In the genomic region with DNA sequence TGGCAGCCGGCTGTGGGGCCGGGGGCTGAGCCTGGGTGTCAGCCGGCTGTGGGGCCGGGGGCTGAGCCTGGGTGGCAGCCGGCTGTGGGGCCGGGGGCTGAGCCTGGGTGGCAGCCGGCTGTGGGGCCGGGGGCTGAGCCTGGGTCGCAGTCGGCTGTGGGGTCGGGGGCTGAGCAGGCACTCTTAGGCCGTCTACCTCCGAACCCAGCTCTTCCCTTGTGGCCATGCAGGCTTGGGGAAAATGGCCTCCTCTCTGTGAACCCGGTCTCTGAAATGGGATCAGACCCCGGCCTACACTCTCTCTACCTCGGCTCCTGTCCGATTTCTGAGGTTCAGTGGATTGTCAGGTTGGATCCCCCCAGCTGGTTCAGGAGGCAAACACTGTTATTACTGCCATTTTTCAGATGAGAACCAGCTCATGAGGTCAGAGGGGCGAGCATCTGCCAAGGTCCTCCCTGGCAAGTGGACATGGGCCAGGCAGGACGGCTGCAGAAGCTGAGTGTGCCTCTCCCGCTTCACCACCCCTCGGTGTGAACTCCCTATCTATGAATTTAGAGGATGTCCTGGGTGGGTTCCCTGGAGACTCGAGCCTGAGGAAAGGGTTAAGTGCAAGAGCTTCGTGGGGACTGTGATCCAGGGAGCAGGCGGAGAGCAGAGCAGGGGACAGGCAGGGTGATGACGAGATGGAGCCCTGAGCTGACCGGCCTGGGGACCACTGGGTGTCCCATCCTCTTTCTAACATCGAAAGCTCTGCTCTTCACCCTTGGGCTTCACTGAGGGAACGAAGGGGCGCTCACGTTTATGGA, we compare ENCODE assay signal across 22 cellular contexts. TPM values are rescaled to one million over a fixed set of nuclear protein-coding genes. Genes with fewer than 3 reads are reported as not detected.
A peak's percentile ranks its signal among the peaks of the same experiment; 100 is the strongest.
DNase-seq lines count a peak whose midpoint lies in the region; ATAC-seq, FAIRE-seq and TF ChIP-seq lines count a peak whose summit lies in the region.
"Had no signal": no experiment of that assay in that cellular context is flagged by ENCODE, and none has a peak within 500 bp of the region (broad histone marks: within the 10 kb centered on the region; RNA-seq: fewer than 3 reads in every experiment).

No MANE protein-coding gene starts in this region.

- peak; percentile 3 for DNase-seq in activated naive CD4-positive, alpha-beta T cell treated with anti-CD3 and anti-CD28 coated beads, Interleukin-2, amount 50 U/mL, for 16 hours
- no peak for DNase-seq in activated naive CD4-positive, alpha-beta T cell (lab: John Stamatoyannopoulos, UW)
- DNase-seq in WTC11 (ENCODE audit: low spot score) (peak; percentile 6), HepG2 (ENCODE audit: low spot score) (no peak), sciatic nerve (ENCODE audit: low spot score) (peak; percentile 39), ecto neural progenitor cell (ENCODE audit: low spot score) (no peak)
- no peak for DNase-seq in activated T-cell treated with anti-CD3 and anti-CD28 coated beads, Interleukin-2, amount 50 U/mL, for 4 hours
- DNase-seq: DND-41, GM23248, HCEC 1CT, KG1, NCI-H1417 treated with DMSO at 0.1 percent for 48 hours, NCI-H2029, NCI-H2171 treated with DMSO at 0.1 percent for 48 hours, NCI-H446 treated with DMSO at 0.1 percent for 48 hours, NCI-H748 treated with DMSO at 0.1 percent for 48 hours, OCI-M1 had no signal

- no peak for TF ChIP-seq POLR2A in HepG2 (IDR thresholded peaks at IDR 0.05; ENCODE audit: insufficient read depth in 1 of 2, low read depth in 2 of 2, low read length in 2 of 2)

- H3K27me3 Mint-ChIP-seq in WTC11 (ENCODE audit: low read depth), result peaks cover 4% of the 10 kb centered on the region; the same call in 1 of the 2 replicates
- H3K27me3 Mint-ChIP-seq in activated T-cell treated with anti-CD3 and anti-CD28 coated beads, Interleukin-2, amount 50 U/mL, for 4 hours (ENCODE audit: low read depth), result peaks cover 16% of the 10 kb centered on the region

- H3K27ac Mint-ChIP-seq in WTC11, result no peak overlapping the region

- CTCF ChIA-PET in WTC11 (lab: Charles Lee) (interaction anchor here (0.9 kb wide), 1 partner anchor 85 kb away, joined by 3 read pairs; no protein-coding TSS in a partner anchor), HepG2 (lab: Yijun Ruan, JAX; ENCODE audit: low intra/inter-chr PET ratio, low total read pairs) (no interaction called here)

- TF ChIP-seq EP300 in HepG2 (IDR thresholded peaks at IDR 0.05; ENCODE audit: low read depth in 2 of 2, low read length in 2 of 2) (no peak), HepG2 (CRISPR knock-in tag; IDR thresholded peaks at IDR 0.05; ENCODE audit: borderline replicate concordance) (no peak)

- POLR2A ChIA-PET in WTC11 (lab: Charles Lee), result no interaction called here
- POLR2A ChIA-PET in HepG2 (lab: Yijun Ruan, JAX), result no interaction called here

- H2AFZ ChIP-seq in HepG2 (ENCODE audit: low read length), result no peak overlapping the region
- H2AFZ ChIP-seq: GM23248 had no signal

- in situ Hi-C loops in HepG2 (cut with HindIII; ENCODE audit: extremely low pct_ligation_motif_present, low pct_unique_long_range_greater_than_20kb), result no loop called here

- TF ChIP-seq CTCF in WTC11 (IDR thresholded peaks at IDR 0.05) (no peak), HepG2 (CRISPR knock-in tag; IDR thresholded peaks at IDR 0.05) (no peak)

- no TSS peak for BruUV-seq in HepG2 (replicated peaks; lab: Mats Ljungman, UMichigan)

- no peaks in the 10 kb centered on the region for H4K20me1 ChIP-seq in HepG2 (ENCODE audit: insufficient read depth, low read length)
- H4K20me1 ChIP-seq: BLaER1 treated with 17β-estradiol and CSF1 and Interleukin-3, amounts not matched to agents 10 nM and 100 nM had no signal

- 18% methylated on average over 17 of the region's 30 CpGs for WGBS in HepG2 (ENCODE audit: low lambda C conversion rate)

- H3K27me3 ChIP-seq in HepG2 (ENCODE audit: control insufficient read depth in 1 of 2, insufficient read depth in 2 of 2, low read length in 2 of 2), result peaks cover 11 to 78% of the 10 kb centered on the region in 2 experiments; a peak in 4 of 5 replicates

- no peaks in the 10 kb centered on the region; the same call in 1 of the 2 replicates for H3K4me1 Mint-ChIP-seq in WTC11
- no peaks in the 10 kb centered on the region for H3K4me1 Mint-ChIP-seq in activated T-cell treated with anti-CD3 and anti-CD28 coated beads, Interleukin-2, amount 50 U/mL, for 4 hours (ENCODE audit: low read depth)

- no peak for TF ChIP-seq RAD21 in HepG2 (CRISPR knock-in tag; IDR thresholded peaks at IDR 0.05)

- H3K4me3 Mint-ChIP-seq in WTC11, result no peak overlapping the region
- no peak overlapping the region for H3K4me3 Mint-ChIP-seq in activated T-cell treated with anti-CD3 and anti-CD28 coated beads, Interleukin-2, amount 50 U/mL, for 4 hours

- H3K36me3 Mint-ChIP-seq in WTC11, result no peaks in the 10 kb centered on the region
- no peaks in the 10 kb centered on the region for H3K36me3 Mint-ChIP-seq in activated T-cell treated with anti-CD3 and anti-CD28 coated beads, Interleukin-2, amount 50 U/mL, for 4 hours (ENCODE audit: insufficient read depth)

- no peaks in the 10 kb centered on the region for H3K79me2 ChIP-seq in HepG2 (ENCODE audit: insufficient read depth, low read length)

- no peak overlapping the region for H3K9ac ChIP-seq in HepG2 (ENCODE audit: insufficient read depth, low read depth, low read length)
- H3K9ac ChIP-seq: BLaER1 treated with 17β-estradiol and CSF1 and Interleukin-3, amounts not matched to agents 10 nM and 100 nM; GM23248 had no signal

- no peak overlapping the region for H3K4me2 ChIP-seq in HepG2 (ENCODE audit: low read depth, low read length)
- H3K4me2 ChIP-seq: BLaER1 treated with 17β-estradiol and CSF1 and Interleukin-3, amounts not matched to agents 10 nM and 100 nM had no signal

- H3K4me3 ChIP-seq in HepG2 (replicated peaks in 1 of 3; ENCODE audit: insufficient read depth in 1 of 3, low read depth in 2 of 3, low read length in 3 of 3), result no peak overlapping the region
- H3K4me3 ChIP-seq: BLaER1 treated with 17β-estradiol and CSF1 and Interleukin-3, amounts not matched to agents 10 nM and 100 nM; GM12878; GM23248 had no signal

- peaks cover 15% of the 10 kb centered on the region; the same call in 1 of the 2 replicates for H3K4me1 ChIP-seq in HepG2 (ENCODE audit: insufficient read depth, low read length)

- ATAC-seq in WTC11 (no peak), HepG2 (no peak), sciatic nerve (no peak), HG03354 (IDR thresholded peaks at IDR 0.05; ENCODE audit: poor library complexity, severe bottlenecking, unreplicated experiment) (no peak)
- ATAC-seq in activated T-cell treated with anti-CD3 and anti-CD28 coated beads, Interleukin-2, amount 50 U/mL, for 4 hours, result no peak
- ATAC-seq: GM12878 had no signal

- no peaks in the 10 kb centered on the region for H3K36me3 ChIP-seq in HepG2 (replicated peaks in 1 of 2; ENCODE audit: control insufficient read depth in 1 of 2, insufficient read depth in 2 of 2, low read length in 2 of 2)
- H3K36me3 ChIP-seq: BLaER1 treated with 17β-estradiol and CSF1 and Interleukin-3, amounts not matched to agents 10 nM and 100 nM had no signal

- no peak for FAIRE-seq in HepG2 (lab: Jason Lieb, UNC)
- FAIRE-seq: A204.1, G401.6, GM12878 had no signal

- H3K9me3 ChIP-seq in HepG2 (ENCODE audit: low read length), result no peaks in the 10 kb centered on the region
- H3K9me3 ChIP-seq: BLaER1 treated with 17β-estradiol and CSF1 and Interleukin-3, amounts not matched to agents 10 nM and 100 nM had no signal

- intact Hi-C loops in HepG2 (cut with micrococcal nuclease; ENCODE audit: unreplicated experiment) (no loop called here), sciatic nerve (cut with DNase I) (no loop called here)

- no peak overlapping the region for H3K27ac ChIP-seq in HepG2 (ENCODE audit: extremely low read length, insufficient read depth, low read length)
- H3K27ac ChIP-seq: BLaER1 treated with 17β-estradiol and CSF1 and Interleukin-3, amounts not matched to agents 10 nM and 100 nM; GM23248 had no signal

- no peaks in the 10 kb centered on the region for H3K9me3 Mint-ChIP-seq in WTC11
- H3K9me3 Mint-ChIP-seq in activated T-cell treated with anti-CD3 and anti-CD28 coated beads, Interleukin-2, amount 50 U/mL, for 4 hours, result no peaks in the 10 kb centered on the region

TF ChIP-seq in WTC11, 78 proteins besides CTCF, POLR2A, EP300 and RAD21 (continues in another document):
- TF ChIP-seq SMAD4 (CRISPR knock-in tag; IDR thresholded peaks at IDR 0.05), result no peak

TF ChIP-seq in HepG2, 621 proteins besides CTCF, POLR2A, EP300 and RAD21 (continues in another document):
- TF ChIP-seq EZH2 (conservative IDR thresholded peaks at IDR 0.05; ENCODE audit: low read depth, low read length), result 0 out of 2 replicates have a peak, but pooled peaks have one; percentile 37
- TF ChIP-seq ZNF652 (CRISPR knock-in tag; IDR thresholded peaks at IDR 0.05; ENCODE audit: borderline replicate concordance, low read depth), result peak; percentile 44; the same call in 1 of the 2 replicates
- no peak for TF ChIP-seq SNAPC5 (CRISPR knock-in tag; IDR thresholded peaks at IDR 0.05; ENCODE audit: borderline replicate concordance)

RNA-seq across cellular contexts. Expression of gene COL18A1, which starts 10.9 kb away (rescaled TPM):
- total RNA-seq in WTC11 (2021) (231 to 241 TPM (median 231 TPM) in 3 replicates), HepG2 (2016; rRNA removed; fragmentation: Illumina TruSeq; extraction: Trizol) (21.2 and 102 TPM in 2 replicates), sciatic nerve (129 TPM)
- 5.5 and 5.6 TPM in 2 replicates for total RNA-seq in HepG2 (2016; cell fraction: cytosol; rRNA removed; fragmentation: Illumina TruSeq; extraction: Trizol; ENCODE audit: low read depth)
- 18.4 and 106 TPM in 2 replicates for total RNA-seq in HepG2 (2016; cell fraction: insoluble cytoplasmic fraction; rRNA removed; fragmentation: Illumina TruSeq; extraction: Trizol)
- total RNA-seq in HepG2 (2016; cell fraction: membrane; rRNA removed; fragmentation: Illumina TruSeq; extraction: Trizol), result 10.8 and 11.6 TPM in 2 replicates
- total RNA-seq in HepG2 (2016; cell fraction: nucleus; rRNA removed; fragmentation: Illumina TruSeq; extraction: Trizol), result 122 and 150 TPM in 2 replicates
- 79.0 and 128 TPM in 2 replicates for polyA plus RNA-seq in HepG2 (2011; rRNA removed)
- 51.6 and 89.8 TPM in 2 replicates for polyA plus RNA-seq in HepG2 (2011; cell fraction: cytosol; rRNA removed)
- 1,622 and 2,194 TPM in 2 replicates for polyA plus RNA-seq in HepG2 (2011; cell fraction: nucleus; rRNA removed)
- polyA plus RNA-seq in HepG2 (2012), result 59.0 and 129 TPM in 2 replicates
- 4.3 and 4.4 TPM in 2 replicates for polyA plus RNA-seq in HepG2 (2016; cell fraction: cytosol; fragmentation: Illumina TruSeq; extraction: Trizol; ENCODE audit: low read depth)
- polyA plus RNA-seq in HepG2 (2016; cell fraction: insoluble cytoplasmic fraction; fragmentation: Illumina TruSeq; extraction: Trizol; ENCODE audit: low read depth), result 20.7 and 26.9 TPM in 2 replicates
- polyA plus RNA-seq in HepG2 (2016; cell fraction: membrane; fragmentation: Illumina TruSeq; extraction: Trizol; ENCODE audit: low read depth), result 5.0 and 6.2 TPM in 2 replicates
- polyA plus RNA-seq in HepG2 (2016; cell fraction: nucleus; fragmentation: Illumina TruSeq; extraction: Trizol; ENCODE audit: insufficient read depth, low read depth), result 308 and 331 TPM in 2 replicates
- 0.09 and 44.3 TPM in 2 replicates for polyA minus RNA-seq in HepG2 (2011; rRNA and poly(A)+ RNA removed; ENCODE audit: low replicate concordance)
- 36.9 and 37.7 TPM in 2 replicates for polyA minus RNA-seq in HepG2 (2011; cell fraction: cytosol; rRNA and poly(A)+ RNA removed)
- polyA minus RNA-seq in HepG2 (2011; cell fraction: nucleus; rRNA and poly(A)+ RNA removed), result 46.7 and 51.1 TPM in 2 replicates
- 10 to 100 TPM; 15.0 to 19.9 (median 15.4) TPM for total RNA-seq in activated T-cell treated with anti-CD3 and anti-CD28 coated beads, Interleukin-2, amount 50 U/mL, for 4 hours

Comparison
In these comparisons a context has a peak if more than half of its experiments do, and no peak if none do; other contexts are left out.
1. DNase-seq: peak in activated naive CD4-positive, alpha-beta T cell treated with anti-CD3 and anti-CD28 coated beads, Interleukin-2, amount 50 U/mL, for 16 hours (single experiment), WTC11 (single experiment) and sciatic nerve (single experiment); none in activated naive CD4-positive, alpha-beta T cell (0 of 4), HepG2 (single experiment), activated T-cell treated with anti-CD3 and anti-CD28 coated beads, Interleukin-2, amount 50 U/mL, for 4 hours (single experiment) and ecto neural progenitor cell (single experiment).